ENCODE assay signal across 29 cellular contexts in genomic region chrX:155757366-155757765, GRCh38.
"Had no signal": no experiment of that assay in that cellular context is flagged by ENCODE, and none has a peak within 500 bp of the region (broad histone marks: within the 10 kb centered on the region; RNA-seq: fewer than 3 reads in every experiment).

No MANE protein-coding gene starts in this region.

- H3K27me3 ChIP-seq: adrenal gland, ascending aorta, body of pancreas, brain microvascular endothelial cell, breast epithelium, cardiac muscle cell had no signal

- H3K36me3 ChIP-seq: adrenal gland, ascending aorta, brain microvascular endothelial cell, breast epithelium, cardiac muscle cell had no signal

- DNase-seq: activated effector memory CD4-positive, alpha-beta T cell treated with anti-CD3 and anti-CD28 coated beads, Interleukin-2, amount 50 U/mL, for 16 hours; activated effector memory CD4-positive, alpha-beta T cell treated with Interleukin-2 at 50 U/mL for 16 hours; activated gamma-delta T cell; activated gamma-delta T cell treated with Interleukin-2 at 50 U/mL for 16 hours; activated naive CD4-positive, alpha-beta T cell; activated naive CD4-positive, alpha-beta T cell treated with anti-CD3 and anti-CD28 coated beads for 36 hours; activated naive CD4-positive, alpha-beta T cell treated with anti-CD3 and anti-CD28 coated beads, Interleukin-2, amount 10 ng/mL, durations not matched to agents 7 days and 5 days; activated naive CD4-positive, alpha-beta T cell treated with anti-CD3 and anti-CD28 coated beads, Interleukin-2, amount 50 U/mL, for 16 hours; activated naive CD8-positive, alpha-beta T cell treated with anti-CD3 and anti-CD28 coated beads for 36 hours; activated naive CD8-positive, alpha-beta T cell treated with anti-CD3 and anti-CD28 coated beads, Interleukin-2, amount 10 ng/mL, durations not matched to agents 7 days and 5 days; activated naive CD8-positive, alpha-beta T cell treated with anti-CD3 and anti-CD28 coated beads, Interleukin-2, amount 50 U/mL, for 24 hours; activated T-cell treated with anti-CD3 and anti-CD28 coated beads, Interleukin-2, amount 50 U/mL, for 1 hour; activated T-cell treated with anti-CD3 and anti-CD28 coated beads, Interleukin-2, amount 50 U/mL, for 24 hours; activated T-cell treated with anti-CD3 and anti-CD28 coated beads, Interleukin-2, amount 50 U/mL, for 4 hours; activated T-cell treated with anti-CD3 and anti-CD28 coated beads, Interleukin-2, amount 50 U/mL, for 48 hours; activated T-cell treated with anti-CD3 and anti-CD28 coated beads, Interleukin-2, amount 50 U/mL, for 72 hours; adrenal gland; amniotic stem cell; amygdala; anterior cingulate cortex; aorta; body of pancreas; brain microvascular endothelial cell; caudate nucleus; central memory CD4-positive, alpha-beta T cell; cerebellar nuclear complex had no signal

- H3K4me3 ChIP-seq: adrenal gland, ascending aorta, body of pancreas, breast epithelium, cardiac muscle cell had no signal

- H3K9me3 ChIP-seq: adrenal gland, ascending aorta, body of pancreas, breast epithelium had no signal

- H3K4me1 ChIP-seq: adrenal gland, ascending aorta, body of pancreas, breast epithelium had no signal

- H3K27ac ChIP-seq: adrenal gland, ascending aorta, body of pancreas, brain microvascular endothelial cell, breast epithelium, cardiac muscle cell had no signal
